In the genomic region with DNA sequence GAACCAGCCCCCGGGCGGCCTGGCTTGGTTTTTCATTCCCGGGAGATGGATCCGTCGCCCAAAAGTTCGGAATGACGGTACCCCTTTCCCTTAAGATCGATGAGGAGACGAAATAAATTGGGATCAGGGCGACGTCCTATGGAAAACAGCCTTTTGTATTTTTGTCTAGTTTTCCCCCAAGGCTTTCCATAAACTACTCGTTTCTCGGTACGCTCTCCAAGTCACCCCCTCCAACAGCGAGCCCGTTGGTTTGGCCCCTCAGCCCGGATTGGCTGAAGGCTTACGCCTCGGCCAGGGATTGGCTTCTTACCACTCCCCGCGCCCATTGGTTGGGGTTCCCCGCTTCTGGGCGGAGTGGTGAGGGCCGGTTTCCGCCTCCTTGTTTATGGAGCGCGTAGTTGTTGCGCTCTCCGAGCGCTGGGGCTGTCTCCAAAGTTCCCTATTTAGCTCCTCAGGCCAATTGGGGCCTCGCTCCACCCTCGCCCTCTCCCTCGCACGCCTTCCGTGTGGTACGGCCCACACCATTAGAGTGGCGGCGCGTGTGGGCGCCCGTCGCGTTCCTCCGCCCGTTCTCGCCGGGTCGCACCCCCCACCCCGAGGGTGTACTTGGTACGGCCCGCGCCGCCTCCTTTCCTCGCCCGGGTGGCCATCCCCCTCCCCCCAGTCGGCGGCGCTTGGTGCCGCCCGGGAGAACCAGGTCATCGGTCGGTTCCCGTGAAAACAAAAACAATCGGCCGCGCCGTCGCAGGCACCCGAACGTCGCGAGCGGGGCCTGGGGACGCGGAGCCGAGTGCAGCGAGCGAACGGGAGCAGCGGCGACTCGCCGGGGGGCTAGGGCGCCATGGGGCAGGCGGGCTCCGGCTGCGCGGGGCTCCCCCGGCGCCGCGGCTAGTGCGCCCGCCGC, we compare ENCODE assay signal across 8 cellular contexts. TPM values are rescaled to one million over a fixed set of nuclear protein-coding genes. Genes with fewer than 3 reads are reported as not detected.
DNase-seq lines count a peak whose midpoint lies in the region; ATAC-seq and TF ChIP-seq lines count a peak whose summit lies in the region.
"Not testable (repeated sequence)": the region's sequence is repeated elsewhere in the genome, so short reads cannot be mapped to it uniquely, and the experiment has no call there.

Gene RMND5A (plus strand): TSS at position 655 of the 904 bp plus-strand sequence. CDS start 377 bp downstream, outside the sequence.

- H3K9me3 ChIP-seq in MG63; SK-N-SH; neural cell (ENCODE audit: low read length): not testable (repeated sequence)

- DNase-seq in ELR (ENCODE audit: low read depth) = peak; percentile 85
- DNase-seq in H7 = peak; percentile 73
- DNase-seq in MG63 = peak; percentile 96
- peak; percentile 81 for DNase-seq in SK-N-SH
- DNase-seq in activated naive CD4-positive, alpha-beta T cell (lab: John Stamatoyannopoulos, UW) = peak; percentile 77 to 93 (median 86)
- peak; percentile 89 to 94 for DNase-seq in foreskin fibroblast
- DNase-seq in stimulated activated naive CD8-positive, alpha-beta T cell treated with anti-CD3 and anti-CD28 coated beads, Interleukin-15, Interleukin-2, amounts not matched to agents 100 U/mL and 50 U/mL, for 24 hours = peak; percentile 93

- CTCF ChIA-PET in SK-N-SH (lab: Yijun Ruan, JAX) = not testable (repeated sequence)

- not testable (repeated sequence) for H2AFZ ChIP-seq in SK-N-SH (ENCODE audit: low read depth); neural cell (ENCODE audit: low read depth, low read length)

- not testable (repeated sequence) for TF ChIP-seq CTCF in SK-N-SH (IDR thresholded peaks at IDR 0.05); foreskin fibroblast (IDR thresholded peaks at IDR 0.05; ENCODE audit: low read depth, low read length); neural cell (IDR thresholded peaks at IDR 0.05; ENCODE audit: poor library complexity, severe bottlenecking)

- H3F3A ChIP-seq in SK-N-SH (replicated peaks; ENCODE audit: insufficient read depth); neural cell (ENCODE audit: insufficient read depth, low read length, poor library complexity, severe bottlenecking): not testable (repeated sequence)

- not testable (repeated sequence) for H3K4me1 ChIP-seq in SK-N-SH (ENCODE audit: control insufficient read depth in 1 of 2, insufficient read depth in 2 of 2, low read depth in 1 of 2, low read length in 1 of 2)

- H3K4me3 ChIP-seq in H7 (ENCODE audit: insufficient read depth, low read depth, low read length) = peak within 1 kb of the TSS; percentile 68
- H3K4me3 ChIP-seq in MG63 = peak within 1 kb of the TSS; percentile 60
- peak within 1 kb of the TSS; percentile 59 to 63 for H3K4me3 ChIP-seq in SK-N-SH (ENCODE audit: low read depth in 2 of 2, low read length in 1 of 2)
- H3K4me3 ChIP-seq in foreskin fibroblast (ENCODE audit: low read depth in 1 of 2, low read length in 2 of 2) = peak within 1 kb of the TSS; percentile 62 to 64
- peak within 1 kb of the TSS; percentile 64 for H3K4me3 ChIP-seq in neural cell (ENCODE audit: low read length)

- peak within 1 kb of the TSS; percentile 66; the same call in 1 of the 2 replicates for H3K9ac ChIP-seq in SK-N-SH
- H3K9ac ChIP-seq in neural cell (ENCODE audit: low read length) = peak within 1 kb of the TSS; percentile 60

- H3K4me2 ChIP-seq in SK-N-SH = peak within 1 kb of the TSS; percentile 78
- not testable (repeated sequence) for H3K4me2 ChIP-seq in neural cell (ENCODE audit: low read length)

- H4K20me1 ChIP-seq in SK-N-SH (ENCODE audit: insufficient read depth); neural cell (ENCODE audit: insufficient read depth): not testable (repeated sequence)

- ATAC-seq in stimulated activated naive CD8-positive, alpha-beta T cell treated with anti-CD3 and anti-CD28 coated beads, Interleukin-15, Interleukin-2, amounts not matched to agents 100 U/mL and 50 U/mL, for 24 hours = peak; percentile 94

- POLR2A ChIA-PET in SK-N-SH (lab: Yijun Ruan, JAX) = not testable (repeated sequence)

- H3K27me3 ChIP-seq in H7 (ENCODE audit: control insufficient read depth, insufficient read depth, low read length); MG63; SK-N-SH (ENCODE audit: insufficient read depth); neural cell (ENCODE audit: insufficient read depth, low read depth, low read length): not testable (repeated sequence)

- peak within 1 kb of the TSS; percentile 42 to 72; a peak in 3 of 4 replicates for H3K27ac ChIP-seq in SK-N-SH (ENCODE audit: low read depth in 2 of 2, low read length in 1 of 2)
- peak within 1 kb of the TSS; percentile 55 for H3K27ac ChIP-seq in neural cell (ENCODE audit: low read length)

- 0% methylated on average over 5 of the region's 95 CpGs for WGBS in SK-N-SH (ENCODE audit: low lambda C conversion rate)

- not testable (repeated sequence) for H3K9me2 ChIP-seq in SK-N-SH; neural cell (ENCODE audit: insufficient read depth, low read length)

- not testable (repeated sequence) for TF ChIP-seq RAD21 in SK-N-SH (IDR thresholded peaks at IDR 0.05; ENCODE audit: low read length); neural cell (conservative IDR thresholded peaks at IDR 0.05)

- H3K79me2 ChIP-seq in SK-N-SH (ENCODE audit: insufficient read depth); neural cell (replicated peaks; ENCODE audit: insufficient read depth, low read length): not testable (repeated sequence)

- TF ChIP-seq EP300 in SK-N-SH (IDR thresholded peaks at IDR 0.05; ENCODE audit: borderline replicate concordance in 1 of 2, low read depth in 1 of 2, low read length in 1 of 2); neural cell (conservative IDR thresholded peaks at IDR 0.05; ENCODE audit: poor library complexity, severe bottlenecking): not testable (repeated sequence)

- not testable (repeated sequence) for H3K36me3 ChIP-seq in H7 (replicated peaks; ENCODE audit: control insufficient read depth, insufficient read depth, low read length); MG63; SK-N-SH (replicated peaks in 1 of 2; ENCODE audit: control insufficient read depth in 1 of 2, insufficient read depth in 2 of 2, low read length in 1 of 2); neural cell (ENCODE audit: insufficient read depth, low read length)

TF ChIP-seq in SK-N-SH, 30 proteins besides CTCF, POLR2A, EP300 and RAD21:
- TF ChIP-seq MAX (IDR thresholded peaks at IDR 0.05; ENCODE audit: low read depth) = peak; percentile 48
- TF ChIP-seq TAF1 (IDR thresholded peaks at IDR 0.05; ENCODE audit: borderline replicate concordance, low read depth, low read length) = peak; percentile 37; the same call in 1 of the 2 replicates
- peak; percentile 62 for TF ChIP-seq RFX5 (IDR thresholded peaks at IDR 0.05; ENCODE audit: low read length)

TF ChIP-seq in neural cell, 6 proteins besides CTCF, POLR2A, EP300 and RAD21:
- peak; percentile 59 for TF ChIP-seq TAF1 (IDR thresholded peaks at IDR 0.05; ENCODE audit: low read depth)
- peak; percentile 67 for TF ChIP-seq POLR2AphosphoS5 (IDR thresholded peaks at IDR 0.05)

RNA-seq across cellular contexts. Expression of gene RMND5A, which starts in this region (rescaled TPM):
- total RNA-seq in H7 (2014; rRNA removed; shearing (Covaris generic)) = 46.8 and 66.7 TPM in 2 replicates
- 27.3 and 46.6 TPM in 2 replicates for total RNA-seq in MG63 (2014; rRNA removed; shearing (Covaris generic); ENCODE audit: low replicate concordance)
- polyA plus RNA-seq in SK-N-SH (2012; rRNA removed) (4.3 and 4.9 TPM in 2 replicates), neural cell (36.3 and 40.8 TPM in 2 replicates)
- polyA plus RNA-seq in SK-N-SH (2012; cell fraction: cytosol; rRNA removed) = 5.9 and 7.1 TPM in 2 replicates
- polyA plus RNA-seq in SK-N-SH (2012; cell fraction: nucleus; rRNA removed) = 3.6 and 3.7 TPM in 2 replicates
- polyA minus RNA-seq in neural cell = 83.0 and 89.9 TPM in 2 replicates

Comparison
In these comparisons a context has a peak if more than half of its experiments do, and no peak if none do; other contexts are left out.
1. Peak in every context shown above with its lines: DNase-seq, ATAC-seq, H3K4me3 ChIP-seq and H3K27ac ChIP-seq.